In the genomic region with DNA sequence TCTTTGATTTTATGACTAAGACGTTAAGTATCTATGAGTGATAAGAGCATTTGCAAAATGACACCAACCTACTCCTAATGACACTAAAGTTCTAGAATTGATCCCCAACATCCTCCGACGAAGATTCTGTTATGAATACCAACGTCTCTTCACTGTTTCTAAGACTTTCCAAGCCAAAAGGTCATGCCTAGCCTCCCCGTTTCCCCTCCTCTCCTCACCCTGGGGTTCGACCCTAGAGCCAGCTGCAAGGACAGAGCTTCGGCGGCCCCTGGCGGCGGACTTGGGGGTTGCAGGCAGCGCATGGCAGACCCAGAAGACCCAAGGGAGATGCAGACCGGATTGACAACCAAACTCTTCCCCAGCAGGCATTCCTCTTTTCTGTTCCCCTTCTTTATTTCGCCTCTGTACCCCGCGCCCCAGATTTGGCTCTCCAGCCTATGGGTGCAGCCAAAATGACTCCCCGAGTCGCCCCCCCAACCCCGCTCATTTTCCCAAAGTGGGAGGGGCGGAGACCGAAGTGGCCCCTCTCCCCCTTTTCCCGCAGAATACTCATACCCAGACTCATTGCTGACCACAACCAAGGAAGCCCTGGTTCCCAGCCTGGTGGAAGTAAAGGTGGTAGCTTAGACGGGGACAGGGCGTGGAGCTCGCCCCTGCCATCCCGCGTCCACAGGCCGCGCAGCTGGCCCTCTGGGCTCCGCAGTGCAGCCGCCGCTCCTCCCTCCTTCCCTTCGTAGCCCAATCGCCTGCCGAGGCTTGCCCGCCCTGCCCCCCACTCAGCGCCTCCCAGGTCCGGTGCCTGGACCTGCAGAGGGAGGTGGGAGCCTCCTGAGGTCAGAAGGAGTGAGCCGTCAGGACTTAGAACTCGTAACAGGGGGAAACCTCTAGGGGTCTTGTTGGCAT, we compare ENCODE assay signal across 8 cellular contexts. TPM values are rescaled to one million over a fixed set of nuclear protein-coding genes. Genes with fewer than 3 reads are reported as not detected.
A peak's percentile ranks its signal among the peaks of the same experiment; 100 is the strongest.
DNase-seq lines count a peak whose midpoint lies in the region; ATAC-seq and TF ChIP-seq lines count a peak whose summit lies in the region.

No MANE protein-coding gene starts in this region.

- H3K4me3 ChIP-seq in SK-N-SH (ENCODE audit: low read depth in 2 of 2, low read length in 1 of 2) (peak overlapping the region; percentile 59 to 65), ovary (no peak overlapping the region), transverse colon (no peak overlapping the region)

- H3K4me1 ChIP-seq in SK-N-SH (ENCODE audit: control insufficient read depth in 1 of 2, insufficient read depth in 2 of 2, low read depth in 1 of 2, low read length in 1 of 2) (peaks cover 6 to 17% of the 10 kb centered on the region in 2 experiments; a peak in 1 of 4 replicates), ovary (ENCODE audit: insufficient read depth) (peaks cover 4% of the 10 kb centered on the region), transverse colon (peaks cover 3 to 54% (median 51%) of the 10 kb centered on the region in 4 donors)

- H3K9ac ChIP-seq in SK-N-SH = peak overlapping the region; percentile 25; the same call in 1 of the 2 replicates

- H3K4me1 Mint-ChIP-seq in activated naive CD4-positive, alpha-beta T cell treated with anti-CD3 and anti-CD28 coated beads, Interleukin-2, amount 10 ng/mL, durations not matched to agents 7 days and 5 days = peaks cover 65% of the 10 kb centered on the region

- TF ChIP-seq CTCF in SK-N-SH (IDR thresholded peaks at IDR 0.05) (peak; percentile 99), ovary (IDR thresholded peaks at IDR 0.05) (peak; percentile 84 to 94 (median 89)), transverse colon (IDR thresholded peaks at IDR 0.05) (peak; percentile 98 to 100 (median 98))

- H3K27ac Mint-ChIP-seq in activated naive CD4-positive, alpha-beta T cell treated with anti-CD3 and anti-CD28 coated beads, Interleukin-2, amount 10 ng/mL, durations not matched to agents 7 days and 5 days = peak overlapping the region; percentile 97

- peak; percentile 23 for ATAC-seq in GM21367 (IDR thresholded peaks at IDR 0.05; ENCODE audit: unreplicated experiment)

- POLR2A ChIA-PET in SK-N-SH (lab: Yijun Ruan, JAX) = interaction anchor here (0.6 to 1.8 kb wide), 4 partner anchors 17 to 49 kb away, joined by 3 to 8 read pairs (median 3); a partner anchor contains a TSS

- peaks cover 11% of the 10 kb centered on the region for H3K36me3 Mint-ChIP-seq in activated naive CD4-positive, alpha-beta T cell treated with anti-CD3 and anti-CD28 coated beads, Interleukin-2, amount 10 ng/mL, durations not matched to agents 7 days and 5 days

- peaks cover 29% of the 10 kb centered on the region for H3K27me3 Mint-ChIP-seq in activated naive CD4-positive, alpha-beta T cell treated with anti-CD3 and anti-CD28 coated beads, Interleukin-2, amount 10 ng/mL, durations not matched to agents 7 days and 5 days

- no peak for TF ChIP-seq EP300 in SK-N-SH (IDR thresholded peaks at IDR 0.05; ENCODE audit: borderline replicate concordance in 1 of 2, low read depth in 1 of 2, low read length in 1 of 2)
- TF ChIP-seq EP300 in ovary (IDR thresholded peaks at IDR 0.05) = no peak
- TF ChIP-seq EP300 in transverse colon (IDR thresholded peaks at IDR 0.05; ENCODE audit: low read depth) = no peak

- peaks cover 2% of the 10 kb centered on the region for H3K9me3 Mint-ChIP-seq in activated naive CD4-positive, alpha-beta T cell treated with anti-CD3 and anti-CD28 coated beads, Interleukin-2, amount 10 ng/mL, durations not matched to agents 7 days and 5 days

- 12% methylated on average over 35 of the region's 39 CpGs for WGBS in SK-N-SH (ENCODE audit: low lambda C conversion rate)
- 7 to 13% (median 9%) methylated on average over 38 to 39 of the region's 39 CpGs for WGBS in ovary, 3 donors
- 6 to 7% methylated on average over 13 to 37 of the region's 39 CpGs for WGBS in transverse colon (ENCODE audit: low coverage in 1 of 2), 2 donors

- no peaks in the 10 kb centered on the region for H4K20me1 ChIP-seq in SK-N-SH (ENCODE audit: insufficient read depth)

- intact Hi-C loops in ovary (cut with DNase I) = loop anchor here in 3 of 4 donors (2.0 to 10.0 kb wide), 3 partner anchors 120 to 208 kb away; no protein-coding TSS in a partner anchor
- intact Hi-C loops in transverse colon (cut with DNase I; ENCODE audit: low total_unique reads) = loop anchor here (2.0 kb wide), 1 partner anchor 36 kb away; no protein-coding TSS in a partner anchor

- H3F3A ChIP-seq in SK-N-SH (replicated peaks; ENCODE audit: insufficient read depth) = peaks cover 12% of the 10 kb centered on the region

- H2AFZ ChIP-seq in SK-N-SH (ENCODE audit: low read depth) = peak overlapping the region; percentile 35; the same call in 1 of the 2 replicates

- H3K27ac ChIP-seq in SK-N-SH (ENCODE audit: low read depth in 2 of 2, low read length in 1 of 2) (peak overlapping the region in 1 of 2 experiments; percentile 85; a peak in 2 of 4 replicates), ovary (no peak overlapping the region), transverse colon (peak overlapping the region; percentile 83 to 90 (median 86))

- TF ChIP-seq POLR2A in ovary (IDR thresholded peaks at IDR 0.05) = no peak
- TF ChIP-seq POLR2A in transverse colon (IDR thresholded peaks at IDR 0.05) = no peak

- DNase-seq in AML-193 (lab: John Stamatoyannopoulos, UW) (peak; percentile 75 to 78), NCI-H1092 treated with DMSO at 0.1 percent for 48 hours (lab: John Stamatoyannopoulos, UW) (peak; percentile 73), SK-N-SH (peak; percentile 94), glomerular visceral epithelial cell (ENCODE audit: extremely low spot score) (peak; percentile 87), ovary (peak; percentile 65 to 89 (median 79)), transverse colon (peak; percentile 92)
- peak; percentile 92 for DNase-seq in activated naive CD4-positive, alpha-beta T cell treated with anti-CD3 and anti-CD28 coated beads, Interleukin-2, amount 10 ng/mL, durations not matched to agents 7 days and 5 days

- H3K9me2 ChIP-seq in SK-N-SH = no peaks in the 10 kb centered on the region

- no peaks in the 10 kb centered on the region for H3K9me3 ChIP-seq in SK-N-SH
- H3K9me3 ChIP-seq in ovary = no peaks in the 10 kb centered on the region
- H3K9me3 ChIP-seq in transverse colon = no peaks in the 10 kb centered on the region

- H3K36me3 ChIP-seq in SK-N-SH (replicated peaks in 1 of 2; ENCODE audit: control insufficient read depth in 1 of 2, insufficient read depth in 2 of 2, low read length in 1 of 2) = no peaks in the 10 kb centered on the region
- H3K36me3 ChIP-seq in ovary = no peaks in the 10 kb centered on the region
- H3K36me3 ChIP-seq in transverse colon = no peaks in the 10 kb centered on the region

- H3K27me3 ChIP-seq in SK-N-SH (ENCODE audit: insufficient read depth) (no peaks in the 10 kb centered on the region), ovary (peaks cover 3% of the 10 kb centered on the region), transverse colon (peaks cover 38% of the 10 kb centered on the region)

- H3K4me3 Mint-ChIP-seq in activated naive CD4-positive, alpha-beta T cell treated with anti-CD3 and anti-CD28 coated beads, Interleukin-2, amount 10 ng/mL, durations not matched to agents 7 days and 5 days = peak overlapping the region; percentile 54

- CTCF ChIA-PET in SK-N-SH (lab: Yijun Ruan, JAX) = interaction anchor here (0.6 to 5.4 kb wide), 41 partner anchors 10 to 204 kb away, joined by 3 to 53 read pairs (median 4); a partner anchor contains a TSS
- CTCF ChIA-PET in activated naive CD4-positive, alpha-beta T cell treated with anti-CD3 and anti-CD28 coated beads, Interleukin-2, amount 10 ng/mL, durations not matched to agents 7 days and 5 days (lab: Charles Lee) = interaction anchor here (0.7 to 3.3 kb wide), 23 partner anchors 7 to 204 kb away, joined by 3 to 52 read pairs (median 4); a partner anchor contains a TSS

- peak overlapping the region; percentile 85 for H3K4me2 ChIP-seq in SK-N-SH

- no peaks in the 10 kb centered on the region for H3K79me2 ChIP-seq in SK-N-SH (ENCODE audit: insufficient read depth)

- peak; percentile 97 for TF ChIP-seq RAD21 in SK-N-SH (IDR thresholded peaks at IDR 0.05; ENCODE audit: low read length)

- in situ Hi-C loops in transverse colon (cut with MboI; ENCODE audit: low pct_ligation_motif_present in 1 of 4, low pct_unique_long_range_greater_than_20kb in 1 of 4, low sequenced_read_pairs in 3 of 4) = no loop called here

TF ChIP-seq in SK-N-SH, 30 proteins besides CTCF, POLR2A, EP300 and RAD21 (continues in another document):
- TF ChIP-seq MEF2A (IDR thresholded peaks at IDR 0.05; ENCODE audit: borderline replicate concordance, low read depth) (no peak), POLR2AphosphoS5 (IDR thresholded peaks at IDR 0.05; ENCODE audit: low read depth, low read length) (no peak)

RNA-seq across cellular contexts. Expression of a gene that starts 4.1 kb away (rescaled TPM):
- polyA plus RNA-seq in SK-N-SH (2012; rRNA removed) (10.3 and 12.4 TPM in 2 replicates), ovary (10 to 100 TPM; 13.1 to 16.3 TPM)
- polyA plus RNA-seq in SK-N-SH (2012; cell fraction: cytosol; rRNA removed) = 4.0 and 7.6 TPM in 2 replicates
- polyA plus RNA-seq in SK-N-SH (2012; cell fraction: nucleus; rRNA removed) = 24.4 and 27.6 TPM in 2 replicates
- total RNA-seq in ovary (10 to 100 TPM in 6 of 7 donors, 1 to 10 TPM in 1; 9.9 to 25.0 (median 14.4) TPM), transverse colon (10 to 100 TPM; 40.8 to 64.3 (median 60.0) TPM)

RNA-seq across cellular contexts. Expression of a gene that starts 24.7 kb away (rescaled TPM):
- polyA plus RNA-seq in SK-N-SH (2012; rRNA removed) = 1.3 and 1.4 TPM in 2 replicates
- 0.22 and 0.35 TPM in 2 replicates for polyA plus RNA-seq in SK-N-SH (2012; cell fraction: cytosol; rRNA removed)
- polyA plus RNA-seq in SK-N-SH (2012; cell fraction: nucleus; rRNA removed) = 9.1 and 9.2 TPM in 2 replicates
- total RNA-seq in ovary = 1 to 10 TPM in 1 of 7 donors, under 1 TPM in 3, not detected in 3; 0.20 to 1.6 (median 0.59) TPM
- polyA plus RNA-seq in ovary = under 1 TPM; 0.02 to 0.33 TPM
- total RNA-seq in transverse colon = 10 to 100 TPM; 10.1 to 40.4 (median 14.1) TPM

RNA-seq across cellular contexts. Expression of a gene that starts 41.3 kb away (rescaled TPM):
- polyA plus RNA-seq in SK-N-SH (2012; rRNA removed) (0.29 and 0.69 TPM in 2 replicates), ovary (10 to 100 TPM in 1 of 2 donors, 1 to 10 TPM in 1; 3.0 to 11.9 TPM)
- 0.54 and 0.55 TPM in 2 replicates for polyA plus RNA-seq in SK-N-SH (2012; cell fraction: cytosol; rRNA removed)
- 0.38 and 0.69 TPM in 2 replicates for polyA plus RNA-seq in SK-N-SH (2012; cell fraction: nucleus; rRNA removed)
- total RNA-seq in ovary (1 to 10 TPM in 5 of 7 donors, under 1 TPM in 2; 0.60 to 4.5 (median 2.4) TPM), transverse colon (1 to 10 TPM in 1 of 4 donors, under 1 TPM in 3; 0.27 to 1.4 (median 0.43) TPM)

RNA-seq across cellular contexts. Expression of a gene that starts 48.5 kb away (rescaled TPM):
- polyA plus RNA-seq in SK-N-SH (2012; rRNA removed) (1,248 and 1,471 TPM in 2 replicates), ovary (100 to 1,000 TPM; 279 to 499 TPM)
- 1,523 and 1,646 TPM in 2 replicates for polyA plus RNA-seq in SK-N-SH (2012; cell fraction: cytosol; rRNA removed)
- polyA plus RNA-seq in SK-N-SH (2012; cell fraction: nucleus; rRNA removed) = 342 and 654 TPM in 2 replicates
- total RNA-seq in ovary (100 to 1,000 TPM; 288 to 508 (median 382) TPM), transverse colon (100 to 1,000 TPM in 2 of 4 donors, 10 to 100 TPM in 2; 39.3 to 407 (median 93.4) TPM)

RNA-seq across cellular contexts. Expression of a gene that starts 49.2 kb away (rescaled TPM):
- polyA plus RNA-seq in SK-N-SH (2012; rRNA removed) = 17.6 and 19.1 TPM in 2 replicates
- polyA plus RNA-seq in SK-N-SH (2012; cell fraction: cytosol; rRNA removed) = 6.5 and 10.1 TPM in 2 replicates
- polyA plus RNA-seq in SK-N-SH (2012; cell fraction: nucleus; rRNA removed) = 35.0 and 38.2 TPM in 2 replicates
- 10 to 100 TPM in 1 of 7 donors, 1 to 10 TPM in 6; 4.2 to 15.3 (median 7.3) TPM for total RNA-seq in ovary
- 1 to 10 TPM; 3.2 to 6.8 TPM for polyA plus RNA-seq in ovary
- total RNA-seq in transverse colon = 10 to 100 TPM in 1 of 4 donors, 1 to 10 TPM in 2, under 1 TPM in 1; 0.75 to 17.3 (median 7.2) TPM

Comparison
In these comparisons a context has a peak if more than half of its experiments do, and no peak if none do; other contexts are left out.
1. H3K27ac ChIP-seq: peak in transverse colon (4 of 4); none in ovary (0 of 2).
2. H3K4me3 ChIP-seq: peak in SK-N-SH (2 of 2); none in ovary (single experiment) and transverse colon (0 of 4).
3. RNA of a gene that starts 24.7 kb away (total RNA-seq): 10.1 to 40.4 TPM in transverse colon; 0.20 to 1.6 TPM in ovary; every median in the first group is over 4 times any median in the second.
4. Peak in every context shown above with its lines, with median percentiles within 50 percentile points of each other: DNase-seq and CTCF ChIP-seq.